Comparison of ENCODE assay signal across 12 cellular contexts in the genomic region with DNA sequence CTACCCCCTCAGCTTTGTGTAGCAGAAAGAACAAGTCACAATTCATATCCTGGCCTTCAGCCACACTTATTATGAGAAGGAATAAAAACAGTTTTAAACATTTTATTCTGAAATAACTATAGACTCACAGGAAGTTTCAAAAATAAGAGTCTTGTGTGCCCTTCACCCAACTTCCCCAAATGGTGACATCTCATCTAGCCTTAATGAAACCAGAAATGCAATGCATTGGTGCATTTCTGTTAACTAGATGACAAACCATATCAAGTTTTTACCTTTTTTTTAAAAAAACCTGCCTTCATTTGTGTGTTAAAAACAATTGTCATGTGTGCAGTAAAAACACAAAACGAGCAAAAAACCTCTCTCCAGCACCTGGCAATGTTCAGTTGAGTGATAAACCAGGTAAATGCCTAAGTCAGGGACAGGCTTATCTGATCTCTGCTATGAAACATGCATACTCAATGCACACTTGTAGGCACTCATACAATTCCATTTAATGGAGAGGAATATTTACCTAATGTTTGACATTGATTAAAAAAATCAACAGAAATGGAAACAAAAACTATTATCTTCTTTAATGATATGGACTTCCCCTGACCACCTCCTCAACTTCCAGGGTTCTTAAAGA. TPM values are rescaled to one million over a fixed set of nuclear protein-coding genes. Genes with fewer than 3 reads are reported as not detected.
"Had no signal": no experiment of that assay in that cellular context is flagged by ENCODE, and none has a peak within 500 bp of the region (broad histone marks: within the 10 kb centered on the region; RNA-seq: fewer than 3 reads in every experiment).

No MANE protein-coding gene starts in this region.

- H3K9me3 ChIP-seq: heart left ventricle, transverse colon had no signal

- H3K27ac ChIP-seq: foreskin keratinocyte, heart left ventricle, neural progenitor cell, parathyroid adenoma, transverse colon, VCaP had no signal

- H3K36me3 ChIP-seq: neural progenitor cell, transverse colon had no signal

- H3K4me3 ChIP-seq: heart left ventricle, neural progenitor cell, transverse colon had no signal

- H3K4me2 ChIP-seq: neural progenitor cell had no signal

- H3K79me2 ChIP-seq: parathyroid adenoma had no signal

- H3K27me3 ChIP-seq: heart left ventricle, neural progenitor cell, transverse colon had no signal

- DNase-seq: activated CD8-positive, alpha-beta memory T cell treated with anti-CD3 and anti-CD28 coated beads, Interleukin-2, amount 50 U/mL, for 4 hours; activated CD8-positive, alpha-beta T cell treated with anti-CD3 and anti-CD28 coated beads for 36 hours; activated naive CD8-positive, alpha-beta T cell treated with anti-CD3 and anti-CD28 coated beads, Interleukin-2, amount 10 ng/mL, durations not matched to agents 7 days and 5 days; aorta; foreskin keratinocyte; heart left ventricle; kidney; stimulated activated CD4-positive, alpha-beta T cell treated with anti-CD3 and anti-CD28 coated beads, Interleukin-4, amount 100 ng/mL, for 4 hours; transverse colon had no signal

- H3K4me1 ChIP-seq: foreskin keratinocyte, heart left ventricle, neural progenitor cell, parathyroid adenoma, transverse colon had no signal

- H3K9ac ChIP-seq: neural progenitor cell, parathyroid adenoma had no signal

- H2AFZ ChIP-seq: neural progenitor cell, parathyroid adenoma had no signal

RNA-seq across cellular contexts. Expression of a gene that starts 57.7 kb away (rescaled TPM):
- total RNA-seq: activated naive CD8-positive, alpha-beta T cell treated with anti-CD3 and anti-CD28 coated beads, Interleukin-2, amount 10 ng/mL, durations not matched to agents 7 days and 5 days had no signal
